Comparison of ENCODE assay signal across 31 cellular contexts in genomic region chr12:122932207-122932606, GRCh38.
"Had no signal": no experiment of that assay in that cellular context is flagged by ENCODE, and none has a peak within 500 bp of the region (broad histone marks: within the 10 kb centered on the region; RNA-seq: fewer than 3 reads in every experiment).

No MANE protein-coding gene starts in this region.

- H3K27ac Mint-ChIP-seq: activated CD4-positive, alpha-beta T cell treated with anti-CD3 and anti-CD28 coated beads, Interleukin-2, amount 10 ng/mL, durations not matched to agents 24 days and 14 days; activated CD8-positive, alpha-beta T cell treated with anti-CD3 and anti-CD28 coated beads, Interleukin-2, amount 10 ng/mL, durations not matched to agents 7 days and 5 days; activated naive CD4-positive, alpha-beta T cell treated with anti-CD3 and anti-CD28 coated beads, Interleukin-2, amount 50 U/mL, for 24 hours; activated naive CD8-positive, alpha-beta T cell treated with anti-CD3 and anti-CD28 coated beads, Interleukin-2, amount 10 ng/mL, durations not matched to agents 7 days and 5 days; activated T-cell treated with anti-CD3 and anti-CD28 coated beads, Interleukin-2, amount 50 U/mL, for 24 hours; activated T-helper 2 cell treated with anti-CD3 and anti-CD28 coated beads, Interferon-gamma antibody, Interleukin-2, Interleukin-4, amounts not matched to agents 10 μg/mL and 5 μg/mL and 100 μg/mL, durations not matched to agents 14 hours and 24 hours and 36 hours had no signal

- H3K9me3 Mint-ChIP-seq: activated CD4-positive, alpha-beta T cell treated with anti-CD3 and anti-CD28 coated beads, Interleukin-2, amount 10 ng/mL, durations not matched to agents 24 days and 14 days; activated naive CD4-positive, alpha-beta T cell treated with anti-CD3 and anti-CD28 coated beads, Interleukin-2, amount 50 U/mL, for 24 hours; activated naive CD8-positive, alpha-beta T cell treated with anti-CD3 and anti-CD28 coated beads, Interleukin-2, amount 10 ng/mL, durations not matched to agents 7 days and 5 days; activated T-cell treated with anti-CD3 and anti-CD28 coated beads, Interleukin-2, amount 50 U/mL, for 24 hours; activated T-helper 2 cell treated with anti-CD3 and anti-CD28 coated beads, Interferon-gamma antibody, Interleukin-2, Interleukin-4, amounts not matched to agents 10 μg/mL and 5 μg/mL and 100 μg/mL, durations not matched to agents 14 hours and 24 hours and 36 hours; central memory CD8-positive, alpha-beta T cell had no signal

- H3K27me3 ChIP-seq: ascending aorta, cardiac muscle cell had no signal

- H3K27ac ChIP-seq: ascending aorta, cardiac muscle cell, WERI-Rb-1 had no signal

- H3K9me3 ChIP-seq: ascending aorta had no signal

- H3K4me1 ChIP-seq: ascending aorta had no signal

- ATAC-seq: activated CD8-positive, alpha-beta T cell treated with anti-CD3 and anti-CD28 coated beads, Interleukin-2, amount 10 ng/mL, durations not matched to agents 7 days and 5 days; Panc1; Right ventricle myocardium inferior had no signal

- H3K4me3 Mint-ChIP-seq: activated CD4-positive, alpha-beta T cell treated with anti-CD3 and anti-CD28 coated beads, Interleukin-2, amount 10 ng/mL, durations not matched to agents 24 days and 14 days; activated CD8-positive, alpha-beta T cell treated with anti-CD3 and anti-CD28 coated beads, Interleukin-2, amount 10 ng/mL, durations not matched to agents 7 days and 5 days; activated naive CD4-positive, alpha-beta T cell treated with anti-CD3 and anti-CD28 coated beads, Interleukin-2, amount 50 U/mL, for 24 hours; activated naive CD8-positive, alpha-beta T cell treated with anti-CD3 and anti-CD28 coated beads, Interleukin-2, amount 10 ng/mL, durations not matched to agents 7 days and 5 days; activated T-cell treated with anti-CD3 and anti-CD28 coated beads, Interleukin-2, amount 50 U/mL, for 24 hours; central memory CD8-positive, alpha-beta T cell had no signal

- H3K4me3 ChIP-seq: ascending aorta, cardiac muscle cell had no signal

- DNase-seq: activated CD4-positive, alpha-beta T cell treated with anti-CD3 and anti-CD28 coated beads, Interleukin-2, amount 10 ng/mL, durations not matched to agents 24 days and 14 days; activated CD4-positive, alpha-beta T cell treated with anti-CD3 and anti-CD28 coated beads, Interleukin-2, amount 50 U/mL, for 4 hours; activated CD8-positive, alpha-beta T cell treated with anti-CD3 and anti-CD28 coated beads, Interleukin-2, amount 10 ng/mL, durations not matched to agents 7 days and 5 days; activated gamma-delta T cell; activated naive CD4-positive, alpha-beta T cell treated with Interleukin-2 at 50 U/mL for 16 hours; activated naive CD8-positive, alpha-beta T cell treated with anti-CD3 and anti-CD28 coated beads, Interleukin-2, amount 10 ng/mL, durations not matched to agents 7 days and 5 days; activated T-cell treated with anti-CD3 and anti-CD28 coated beads, Interleukin-2, amount 50 U/mL, for 24 hours; amygdala; NCI-H1105; NCI-H1417 treated with DMSO at 0.1 percent for 48 hours; NCI-H187 treated with DMSO at 0.1 percent for 48 hours; NCI-H2081; NCI-H2171 treated with DMSO at 0.1 percent for 48 hours; NCI-H226; NCI-H446 treated with DMSO at 0.1 percent for 48 hours; NCI-H524; NCI-H69; NCI-H82; SIG-M5; SW 1271; T-helper 1 cell; T-helper 2 cell; T1000; WERI-Rb-1 had no signal

- H3K36me3 ChIP-seq: cardiac muscle cell had no signal

- H3K27me3 Mint-ChIP-seq: activated CD4-positive, alpha-beta T cell treated with anti-CD3 and anti-CD28 coated beads, Interleukin-2, amount 10 ng/mL, durations not matched to agents 24 days and 14 days; activated naive CD4-positive, alpha-beta T cell treated with anti-CD3 and anti-CD28 coated beads, Interleukin-2, amount 50 U/mL, for 24 hours; activated naive CD8-positive, alpha-beta T cell treated with anti-CD3 and anti-CD28 coated beads, Interleukin-2, amount 10 ng/mL, durations not matched to agents 7 days and 5 days; activated T-cell treated with anti-CD3 and anti-CD28 coated beads, Interleukin-2, amount 50 U/mL, for 24 hours; central memory CD8-positive, alpha-beta T cell had no signal

- H3K4me1 Mint-ChIP-seq: activated CD4-positive, alpha-beta T cell treated with anti-CD3 and anti-CD28 coated beads, Interleukin-2, amount 10 ng/mL, durations not matched to agents 24 days and 14 days; activated naive CD4-positive, alpha-beta T cell treated with anti-CD3 and anti-CD28 coated beads, Interleukin-2, amount 50 U/mL, for 24 hours; central memory CD8-positive, alpha-beta T cell had no signal
